2 cellular contexts compared by ENCODE assay signal in genomic region chr11:71268706-71269321, GRCh38.
A peak's percentile ranks its signal among the peaks of the same experiment; 100 is the strongest.
TF ChIP-seq lines count a peak whose summit lies in the region.

No MANE protein-coding gene starts in this region.

TF ChIP-seq in K562, 482 proteins besides CTCF, POLR2A, EP300 and RAD21:
- no peak for TF ChIP-seq MITF (IDR thresholded peaks at IDR 0.05)
- TF ChIP-seq ZNF263 (CRISPR knock-in tag; IDR thresholded peaks at IDR 0.05; ENCODE audit: borderline replicate concordance), result 0 out of 2 replicates have a peak, but pooled peaks have one; percentile 32
- no peak for TF ChIP-seq PHB2 (IDR thresholded peaks at IDR 0.05; ENCODE audit: low read depth)

TF ChIP-seq in HepG2, 621 proteins besides CTCF, POLR2A, EP300 and RAD21 (continues in another document):
- no peak for TF ChIP-seq SMARCE1 (IDR thresholded peaks at IDR 0.05; ENCODE audit: borderline replicate concordance)
- no peak for TF ChIP-seq ZNF556 (CRISPR knock-in tag; IDR thresholded peaks at IDR 0.05; ENCODE audit: borderline replicate concordance)
- no peak for TF ChIP-seq ZNF20 (CRISPR knock-in tag; IDR thresholded peaks at IDR 0.05)
- TF ChIP-seq SIN3B (IDR thresholded peaks at IDR 0.05; ENCODE audit: low read length), result no peak
- TF ChIP-seq ZNF619 (CRISPR knock-in tag; IDR thresholded peaks at IDR 0.05), result no peak
- TF ChIP-seq ZNF552 (CRISPR knock-in tag; IDR thresholded peaks at IDR 0.05; ENCODE audit: borderline replicate concordance), result 0 out of 2 replicates have a peak, but pooled peaks have one; percentile 39
- no peak for TF ChIP-seq ZKSCAN5 (CRISPR knock-in tag; IDR thresholded peaks at IDR 0.05)
- no peak for TF ChIP-seq ZC3H4 (CRISPR knock-in tag; IDR thresholded peaks at IDR 0.05; ENCODE audit: borderline replicate concordance)
- no peak for TF ChIP-seq YEATS2 (CRISPR knock-in tag; IDR thresholded peaks at IDR 0.05; ENCODE audit: borderline replicate concordance)
- TF ChIP-seq, protein P1, sequence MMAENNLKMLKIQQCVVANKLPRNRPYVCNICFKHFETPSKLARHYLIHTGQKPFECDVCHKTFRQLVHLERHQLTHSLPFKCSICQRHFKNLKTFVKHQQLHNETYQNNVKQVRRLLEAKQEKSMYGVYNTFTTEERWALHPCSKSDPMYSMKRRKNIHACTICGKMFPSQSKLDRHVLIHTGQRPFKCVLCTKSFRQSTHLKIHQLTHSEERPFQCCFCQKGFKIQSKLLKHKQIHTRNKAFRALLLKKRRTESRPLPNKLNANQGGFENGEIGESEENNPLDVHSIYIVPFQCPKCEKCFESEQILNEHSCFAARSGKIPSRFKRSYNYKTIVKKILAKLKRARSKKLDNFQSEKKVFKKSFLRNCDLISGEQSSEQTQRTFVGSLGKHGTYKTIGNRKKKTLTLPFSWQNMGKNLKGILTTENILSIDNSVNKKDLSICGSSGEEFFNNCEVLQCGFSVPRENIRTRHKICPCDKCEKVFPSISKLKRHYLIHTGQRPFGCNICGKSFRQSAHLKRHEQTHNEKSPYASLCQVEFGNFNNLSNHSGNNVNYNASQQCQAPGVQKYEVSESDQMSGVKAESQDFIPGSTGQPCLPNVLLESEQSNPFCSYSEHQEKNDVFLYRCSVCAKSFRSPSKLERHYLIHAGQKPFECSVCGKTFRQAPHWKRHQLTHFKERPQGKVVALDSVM (CRISPR knock-in tag; IDR thresholded peaks at IDR 0.05), result no peak
- peak; percentile 35; the same call in 1 of the 2 replicates for TF ChIP-seq NFYC (CRISPR knock-in tag; IDR thresholded peaks at IDR 0.05)
- TF ChIP-seq ZFP1 (CRISPR knock-in tag; IDR thresholded peaks at IDR 0.05), result no peak
- TF ChIP-seq MEIS1 (CRISPR knock-in tag; IDR thresholded peaks at IDR 0.05; ENCODE audit: borderline replicate concordance), result no peak
- no peak for TF ChIP-seq TCF7L2 (IDR thresholded peaks at IDR 0.05; ENCODE audit: low read depth, low read length)
- no peak for TF ChIP-seq ZNF251 (CRISPR knock-in tag; IDR thresholded peaks at IDR 0.05)
- TF ChIP-seq ZFP91 (CRISPR knock-in tag; IDR thresholded peaks at IDR 0.05; ENCODE audit: borderline replicate concordance), result no peak
- 0 out of 2 replicates have a peak, but pooled peaks have one; percentile 61 for TF ChIP-seq DZIP1 (CRISPR knock-in tag; IDR thresholded peaks at IDR 0.05)
- no peak for TF ChIP-seq BHLHE40 (IDR thresholded peaks at IDR 0.05; ENCODE audit: low read length)
- no peak for TF ChIP-seq MAFF (IDR thresholded peaks at IDR 0.05; ENCODE audit: low read depth, low read length)
- no peak for TF ChIP-seq ZNF256 (CRISPR knock-in tag; conservative IDR thresholded peaks at IDR 0.05)
- peak; percentile 31; the same call in 1 of the 2 replicates for TF ChIP-seq ZFX (CRISPR knock-in tag; IDR thresholded peaks at IDR 0.05; ENCODE audit: low read depth)
- TF ChIP-seq IRX3 (CRISPR knock-in tag; IDR thresholded peaks at IDR 0.05; ENCODE audit: borderline replicate concordance, low read depth), result no peak
- TF ChIP-seq, protein P2, sequence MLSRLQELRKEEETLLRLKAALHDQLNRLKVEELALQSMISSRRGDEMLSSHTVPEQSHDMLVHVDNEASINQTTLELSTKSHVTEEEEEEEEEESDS (CRISPR knock-in tag; IDR thresholded peaks at IDR 0.05; ENCODE audit: borderline replicate concordance), result no peak
- peak; percentile 62 for TF ChIP-seq ZNF18 (CRISPR knock-in tag; IDR thresholded peaks at IDR 0.05; ENCODE audit: insufficient replicate concordance)
- no peak for TF ChIP-seq ZMAT5 (CRISPR knock-in tag; IDR thresholded peaks at IDR 0.05; ENCODE audit: borderline replicate concordance, low read depth)
- TF ChIP-seq ZNF644 (CRISPR knock-in tag; IDR thresholded peaks at IDR 0.05; ENCODE audit: low read depth), result 0 out of 2 replicates have a peak, but pooled peaks have one; percentile 37
- TF ChIP-seq RARG (CRISPR knock-in tag; IDR thresholded peaks at IDR 0.05; ENCODE audit: low read depth), result no peak
- no peak for TF ChIP-seq MAF1 (CRISPR knock-in tag; IDR thresholded peaks at IDR 0.05; ENCODE audit: borderline replicate concordance)
- peak; percentile 69 for TF ChIP-seq ELF3 (CRISPR knock-in tag; IDR thresholded peaks at IDR 0.05)
- TF ChIP-seq ZFP62 (CRISPR knock-in tag; IDR thresholded peaks at IDR 0.05), result no peak
- no peak for TF ChIP-seq PCBP2 (optimal IDR thresholded peaks at IDR 0.05; ENCODE audit: low read depth, low read length, poor library complexity, severe bottlenecking)
- no peak for TF ChIP-seq U2AF1 (optimal IDR thresholded peaks at IDR 0.05; ENCODE audit: low read depth, low read length)
- TF ChIP-seq ZBTB10 (CRISPR knock-in tag; IDR thresholded peaks at IDR 0.05; ENCODE audit: borderline replicate concordance), result no peak
- TF ChIP-seq MED8 (CRISPR knock-in tag; IDR thresholded peaks at IDR 0.05; ENCODE audit: insufficient replicate concordance), result no peak
- TF ChIP-seq ZNF766 (CRISPR knock-in tag; IDR thresholded peaks at IDR 0.05; ENCODE audit: borderline replicate concordance), result peak; percentile 44; the same call in 1 of the 2 replicates
- TF ChIP-seq MAX (IDR thresholded peaks at IDR 0.05), result peak; percentile 96
- no peak for TF ChIP-seq ZFYVE20 (CRISPR knock-in tag; IDR thresholded peaks at IDR 0.05; ENCODE audit: borderline replicate concordance, low read depth)
- TF ChIP-seq FOXK1 (CRISPR knock-in tag; IDR thresholded peaks at IDR 0.05; ENCODE audit: borderline replicate concordance, low read depth), result no peak
- no peak for TF ChIP-seq ZNF382 (CRISPR knock-in tag; IDR thresholded peaks at IDR 0.05; ENCODE audit: borderline replicate concordance)
- TF ChIP-seq ZNF776 (CRISPR knock-in tag; IDR thresholded peaks at IDR 0.05), result no peak
- TF ChIP-seq ZKSCAN8 (CRISPR knock-in tag; IDR thresholded peaks at IDR 0.05; ENCODE audit: borderline replicate concordance), result no peak
- TF ChIP-seq, protein P3, sequence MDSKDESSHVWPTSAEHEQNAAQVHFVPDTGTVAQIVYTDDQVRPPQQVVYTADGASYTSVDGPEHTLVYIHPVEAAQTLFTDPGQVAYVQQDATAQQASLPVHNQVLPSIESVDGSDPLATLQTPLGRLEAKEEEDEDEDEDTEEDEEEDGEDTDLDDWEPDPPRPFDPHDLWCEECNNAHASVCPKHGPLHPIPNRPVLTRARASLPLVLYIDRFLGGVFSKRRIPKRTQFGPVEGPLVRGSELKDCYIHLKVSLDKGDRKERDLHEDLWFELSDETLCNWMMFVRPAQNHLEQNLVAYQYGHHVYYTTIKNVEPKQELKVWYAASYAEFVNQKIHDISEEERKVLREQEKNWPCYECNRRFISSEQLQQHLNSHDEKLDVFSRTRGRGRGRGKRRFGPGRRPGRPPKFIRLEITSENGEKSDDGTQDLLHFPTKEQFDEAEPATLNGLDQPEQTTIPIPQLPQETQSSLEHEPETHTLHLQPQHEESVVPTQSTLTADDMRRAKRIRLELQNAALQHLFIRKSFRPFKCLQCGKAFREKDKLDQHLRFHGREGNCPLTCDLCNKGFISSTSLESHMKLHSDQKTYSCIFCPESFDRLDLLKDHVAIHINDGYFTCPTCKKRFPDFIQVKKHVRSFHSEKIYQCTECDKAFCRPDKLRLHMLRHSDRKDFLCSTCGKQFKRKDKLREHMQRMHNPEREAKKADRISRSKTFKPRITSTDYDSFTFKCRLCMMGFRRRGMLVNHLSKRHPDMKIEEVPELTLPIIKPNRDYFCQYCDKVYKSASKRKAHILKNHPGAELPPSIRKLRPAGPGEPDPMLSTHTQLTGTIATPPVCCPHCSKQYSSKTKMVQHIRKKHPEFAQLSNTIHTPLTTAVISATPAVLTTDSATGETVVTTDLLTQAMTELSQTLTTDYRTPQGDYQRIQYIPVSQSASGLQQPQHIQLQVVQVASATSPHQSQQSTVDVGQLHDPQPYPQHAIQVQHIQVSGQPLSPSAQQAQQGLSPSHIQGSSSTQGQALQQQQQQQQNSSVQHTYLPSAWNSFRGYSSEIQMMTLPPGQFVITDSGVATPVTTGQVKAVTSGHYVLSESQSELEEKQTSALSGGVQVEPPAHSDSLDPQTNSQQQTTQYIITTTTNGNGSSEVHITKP (CRISPR knock-in tag; IDR thresholded peaks at IDR 0.05; ENCODE audit: low read depth), result no peak
- TF ChIP-seq GATAD2A (CRISPR knock-in tag; IDR thresholded peaks at IDR 0.05), result peak; percentile 64
- TF ChIP-seq ZNF652 (CRISPR knock-in tag; IDR thresholded peaks at IDR 0.05; ENCODE audit: borderline replicate concordance, low read depth), result 0 out of 2 replicates have a peak, but pooled peaks have one; percentile 16
